ENCODE assay signal across 1 cellular context in genomic region chr2:27746325-27746724, GRCh38.
TF ChIP-seq lines count a peak whose summit lies in the region.

No MANE protein-coding gene starts in this region.

TF ChIP-seq in HepG2, 621 proteins besides CTCF, POLR2A, EP300 and RAD21 (continued from another document):
- TF ChIP-seq, protein P1, sequence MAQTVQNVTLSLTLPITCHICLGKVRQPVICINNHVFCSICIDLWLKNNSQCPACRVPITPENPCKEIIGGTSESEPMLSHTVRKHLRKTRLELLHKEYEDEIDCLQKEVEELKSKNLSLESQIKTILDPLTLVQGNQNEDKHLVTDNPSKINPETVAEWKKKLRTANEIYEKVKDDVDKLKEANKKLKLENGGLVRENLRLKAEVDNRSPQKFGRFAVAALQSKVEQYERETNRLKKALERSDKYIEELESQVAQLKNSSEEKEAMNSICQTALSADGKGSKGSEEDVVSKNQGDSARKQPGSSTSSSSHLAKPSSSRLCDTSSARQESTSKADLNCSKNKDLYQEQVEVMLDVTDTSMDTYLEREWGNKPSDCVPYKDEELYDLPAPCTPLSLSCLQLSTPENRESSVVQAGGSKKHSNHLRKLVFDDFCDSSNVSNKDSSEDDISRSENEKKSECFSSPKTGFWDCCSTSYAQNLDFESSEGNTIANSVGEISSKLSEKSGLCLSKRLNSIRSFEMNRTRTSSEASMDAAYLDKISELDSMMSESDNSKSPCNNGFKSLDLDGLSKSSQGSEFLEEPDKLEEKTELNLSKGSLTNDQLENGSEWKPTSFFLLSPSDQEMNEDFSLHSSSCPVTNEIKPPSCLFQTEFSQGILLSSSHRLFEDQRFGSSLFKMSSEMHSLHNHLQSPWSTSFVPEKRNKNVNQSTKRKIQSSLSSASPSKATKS (CRISPR knock-in tag; IDR thresholded peaks at IDR 0.05) = no peak
- peak; percentile 82; the same call in 1 of the 2 replicates for TF ChIP-seq SMAD3 (CRISPR knock-in tag; IDR thresholded peaks at IDR 0.05)
- TF ChIP-seq ZNF850 (CRISPR knock-in tag; conservative IDR thresholded peaks at IDR 0.05) = 0 out of 2 replicates have a peak, but pooled peaks have one; percentile 16
- TF ChIP-seq MYPOP (CRISPR knock-in tag; IDR thresholded peaks at IDR 0.05) = peak; percentile 63; the same call in 1 of the 2 replicates
- TF ChIP-seq IRX3 (CRISPR knock-in tag; IDR thresholded peaks at IDR 0.05; ENCODE audit: borderline replicate concordance, low read depth) = no peak
- no peak for TF ChIP-seq ZNF724P (CRISPR knock-in tag; IDR thresholded peaks at IDR 0.05; ENCODE audit: borderline replicate concordance)
- peak; percentile 62; the same call in 1 of the 2 replicates for TF ChIP-seq TBX2 (CRISPR knock-in tag; IDR thresholded peaks at IDR 0.05; ENCODE audit: borderline replicate concordance)
- TF ChIP-seq MIER3 (CRISPR knock-in tag; IDR thresholded peaks at IDR 0.05; ENCODE audit: borderline replicate concordance) = peak; percentile 61; the same call in 1 of the 2 replicates
- TF ChIP-seq HMG20A (CRISPR knock-in tag; IDR thresholded peaks at IDR 0.05; ENCODE audit: borderline replicate concordance) = peak; percentile 69; the same call in 1 of the 2 replicates
- peak; percentile 55 for TF ChIP-seq CEBPG (CRISPR knock-in tag; IDR thresholded peaks at IDR 0.05)
- peak; percentile 43; the same call in 1 of the 2 replicates for TF ChIP-seq NR2C2 (CRISPR knock-in tag; IDR thresholded peaks at IDR 0.05; ENCODE audit: borderline replicate concordance)
- TF ChIP-seq ZGPAT (CRISPR knock-in tag; IDR thresholded peaks at IDR 0.05) = peak; percentile 58; the same call in 1 of the 2 replicates
- no peak for TF ChIP-seq UBTF (CRISPR knock-in tag; IDR thresholded peaks at IDR 0.05)
- TF ChIP-seq ZKSCAN8 (CRISPR knock-in tag; IDR thresholded peaks at IDR 0.05; ENCODE audit: borderline replicate concordance) = peak; percentile 82; the same call in 1 of the 2 replicates
- peak; percentile 52; the same call in 1 of the 2 replicates for TF ChIP-seq DMAP1 (CRISPR knock-in tag; IDR thresholded peaks at IDR 0.05)
- TF ChIP-seq NR2F6 (IDR thresholded peaks at IDR 0.05) = no peak
- TF ChIP-seq NR2F6 (CRISPR knock-in tag; IDR thresholded peaks at IDR 0.05) = 0 out of 2 replicates have a peak, but pooled peaks have one; percentile 26
- peak; percentile 76 for TF ChIP-seq ELF3 (CRISPR knock-in tag; IDR thresholded peaks at IDR 0.05)
- TF ChIP-seq LCORL (IDR thresholded peaks at IDR 0.05) = no peak
- TF ChIP-seq LCORL (CRISPR knock-in tag; IDR thresholded peaks at IDR 0.05) = peak; percentile 56; the same call in 1 of the 2 replicates
- TF ChIP-seq PAF1 (CRISPR knock-in tag; IDR thresholded peaks at IDR 0.05) = no peak
- TF ChIP-seq POGZ (CRISPR knock-in tag; IDR thresholded peaks at IDR 0.05) = peak; percentile 63; the same call in 1 of the 2 replicates
- peak; percentile 52; the same call in 1 of the 2 replicates for TF ChIP-seq ZNF280D (CRISPR knock-in tag; IDR thresholded peaks at IDR 0.05)
- TF ChIP-seq, protein P2, sequence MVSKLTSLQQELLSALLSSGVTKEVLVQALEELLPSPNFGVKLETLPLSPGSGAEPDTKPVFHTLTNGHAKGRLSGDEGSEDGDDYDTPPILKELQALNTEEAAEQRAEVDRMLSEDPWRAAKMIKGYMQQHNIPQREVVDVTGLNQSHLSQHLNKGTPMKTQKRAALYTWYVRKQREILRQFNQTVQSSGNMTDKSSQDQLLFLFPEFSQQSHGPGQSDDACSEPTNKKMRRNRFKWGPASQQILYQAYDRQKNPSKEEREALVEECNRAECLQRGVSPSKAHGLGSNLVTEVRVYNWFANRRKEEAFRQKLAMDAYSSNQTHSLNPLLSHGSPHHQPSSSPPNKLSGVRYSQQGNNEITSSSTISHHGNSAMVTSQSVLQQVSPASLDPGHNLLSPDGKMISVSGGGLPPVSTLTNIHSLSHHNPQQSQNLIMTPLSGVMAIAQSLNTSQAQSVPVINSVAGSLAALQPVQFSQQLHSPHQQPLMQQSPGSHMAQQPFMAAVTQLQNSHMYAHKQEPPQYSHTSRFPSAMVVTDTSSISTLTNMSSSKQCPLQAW (CRISPR knock-in tag; IDR thresholded peaks at IDR 0.05) = no peak
- peak; percentile 49; the same call in 1 of the 2 replicates for TF ChIP-seq FOXO1 (CRISPR knock-in tag; IDR thresholded peaks at IDR 0.05)
- peak; percentile 46 for TF ChIP-seq THAP11 (CRISPR knock-in tag; IDR thresholded peaks at IDR 0.05)
- TF ChIP-seq FOXA1 (IDR thresholded peaks at IDR 0.05) = 0 out of 2 replicates have a peak, but pooled peaks have one; percentile 61
- TF ChIP-seq FOXA1 (CRISPR knock-in tag; IDR thresholded peaks at IDR 0.05) = peak; percentile 95
- TF ChIP-seq LRRFIP1 (CRISPR knock-in tag; conservative IDR thresholded peaks at IDR 0.05) = no peak
- TF ChIP-seq KMT2B (CRISPR knock-in tag; IDR thresholded peaks at IDR 0.05) = peak; percentile 72; the same call in 1 of the 2 replicates
- peak; percentile 74 for TF ChIP-seq NCOA2 (CRISPR knock-in tag; IDR thresholded peaks at IDR 0.05)
- peak; percentile 81; the same call in 1 of the 2 replicates for TF ChIP-seq FOXJ3 (CRISPR knock-in tag; IDR thresholded peaks at IDR 0.05; ENCODE audit: borderline replicate concordance)
- TF ChIP-seq RXRB (CRISPR knock-in tag; IDR thresholded peaks at IDR 0.05; ENCODE audit: borderline replicate concordance) = peak; percentile 73; the same call in 1 of the 2 replicates
- TF ChIP-seq NCOR1 (IDR thresholded peaks at IDR 0.05; ENCODE audit: borderline replicate concordance, low read length) = peak; percentile 65; the same call in 1 of the 2 replicates
- no peak for TF ChIP-seq PRMT3 (CRISPR knock-in tag; IDR thresholded peaks at IDR 0.05; ENCODE audit: borderline replicate concordance, low read depth)
- no peak for TF ChIP-seq NR1H2 (CRISPR knock-in tag; IDR thresholded peaks at IDR 0.05; ENCODE audit: borderline replicate concordance, low read depth)
- no peak for TF ChIP-seq ZNF839 (CRISPR knock-in tag; IDR thresholded peaks at IDR 0.05; ENCODE audit: borderline replicate concordance)
- no peak for TF ChIP-seq GATAD1 (CRISPR knock-in tag; IDR thresholded peaks at IDR 0.05)
- no peak for TF ChIP-seq ZNF616 (CRISPR knock-in tag; IDR thresholded peaks at IDR 0.05; ENCODE audit: low read depth)
- TF ChIP-seq, protein P3, sequence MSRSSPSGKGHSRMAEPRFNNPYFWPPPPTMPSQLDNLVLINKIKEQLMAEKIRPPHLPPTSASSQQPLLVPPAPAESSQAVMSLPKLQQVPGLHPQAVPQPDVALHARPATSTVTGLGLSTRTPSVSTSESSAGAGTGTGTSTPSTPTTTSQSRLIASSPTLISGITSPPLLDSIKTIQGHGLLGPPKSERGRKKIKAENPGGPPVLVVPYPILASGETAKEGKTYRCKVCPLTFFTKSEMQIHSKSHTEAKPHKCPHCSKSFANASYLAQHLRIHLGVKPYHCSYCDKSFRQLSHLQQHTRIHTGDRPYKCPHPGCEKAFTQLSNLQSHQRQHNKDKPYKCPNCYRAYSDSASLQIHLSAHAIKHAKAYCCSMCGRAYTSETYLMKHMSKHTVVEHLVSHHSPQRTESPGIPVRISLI (CRISPR knock-in tag; IDR thresholded peaks at IDR 0.05; ENCODE audit: borderline replicate concordance) = peak; percentile 87; the same call in 1 of the 2 replicates
- peak; percentile 99 for TF ChIP-seq ZNF33A (CRISPR knock-in tag; IDR thresholded peaks at IDR 0.05; ENCODE audit: borderline replicate concordance)
- TF ChIP-seq MLXIP (CRISPR knock-in tag; IDR thresholded peaks at IDR 0.05; ENCODE audit: borderline replicate concordance) = no peak
- TF ChIP-seq TBX3 (IDR thresholded peaks at IDR 0.05; ENCODE audit: borderline replicate concordance) = no peak
TF ChIP-seq in HepG2: peak in this region for 89.
